In the genomic region with DNA sequence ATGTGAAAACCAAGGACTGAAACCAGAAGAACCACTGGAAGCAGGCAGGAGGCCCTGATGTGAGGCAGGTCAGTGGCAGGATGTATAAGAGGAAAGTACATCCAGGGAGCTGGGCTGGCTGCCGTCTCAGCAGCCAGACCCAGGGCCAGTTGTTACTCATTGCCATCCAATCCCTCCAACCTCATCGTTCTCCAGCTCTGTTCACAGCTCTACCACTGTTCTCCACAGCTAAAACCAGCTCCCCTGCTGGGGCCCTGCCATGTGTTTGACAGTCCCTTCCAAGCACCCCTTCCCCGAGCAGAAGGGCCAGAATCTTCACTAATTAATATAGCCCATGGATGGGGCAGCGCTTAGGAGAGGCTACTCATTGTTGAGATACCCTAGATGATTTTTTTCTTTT, we compare ENCODE assay signal across 18 cellular contexts.
DNase-seq lines count a peak whose midpoint lies in the region; TF ChIP-seq lines count a peak whose summit lies in the region.
"Had no signal": no experiment of that assay in that cellular context is flagged by ENCODE, and none has a peak within 500 bp of the region (broad histone marks: within the 10 kb centered on the region; RNA-seq: fewer than 3 reads in every experiment).

No MANE protein-coding gene starts in this region.

- TF ChIP-seq CTCF in HEK293 (tag by site-specific recombination; IDR thresholded peaks at IDR 0.05) = no peak
- TF ChIP-seq CTCF in neural progenitor cell (IDR thresholded peaks at IDR 0.05) = no peak

- H3K4me2 ChIP-seq in neural progenitor cell = peak overlapping the region; percentile 60

- H3F3A ChIP-seq in neural progenitor cell (ENCODE audit: low read depth) = peaks cover 10% of the 10 kb centered on the region

- peaks cover 12% of the 10 kb centered on the region for H3K4me1 Mint-ChIP-seq in neural progenitor cell
- H3K4me1 Mint-ChIP-seq in activated naive CD4-positive, alpha-beta T cell treated with anti-CD3 and anti-CD28 coated beads for 36 hours (ENCODE audit: low read depth) = no peaks in the 10 kb centered on the region

- no peaks in the 10 kb centered on the region for H3K36me3 ChIP-seq in HEK293 (ENCODE audit: control insufficient read depth in 2 of 2, insufficient read depth in 1 of 2, low read length in 2 of 2)
- H3K36me3 ChIP-seq in esophagus (ENCODE audit: control insufficient read depth in 2 of 2, insufficient read depth in 2 of 2, low read length in 1 of 2) = no peaks in the 10 kb centered on the region
- H3K36me3 ChIP-seq in neural progenitor cell = no peaks in the 10 kb centered on the region

- peaks cover 5% of the 10 kb centered on the region; the same call in 1 of the 2 replicates for H3K4me1 ChIP-seq in HEK293 (ENCODE audit: control insufficient read depth, insufficient read depth, low read length)
- peaks cover 0 to 7% of the 10 kb centered on the region in 2 donors for H3K4me1 ChIP-seq in esophagus (ENCODE audit: control insufficient read depth in 2 of 2, insufficient read depth in 2 of 2, low read length in 1 of 2)
- H3K4me1 ChIP-seq in neural progenitor cell = peaks cover 53% of the 10 kb centered on the region

- H3K9ac ChIP-seq in neural progenitor cell = no peak overlapping the region

- POLR2A ChIA-PET in HEK293 (lab: Yijun Ruan, JAX) = no interaction called here

- no peak overlapping the region for H3K27ac Mint-ChIP-seq in neural progenitor cell
- no peak overlapping the region for H3K27ac Mint-ChIP-seq in activated naive CD4-positive, alpha-beta T cell treated with anti-CD3 and anti-CD28 coated beads for 36 hours

- no peaks in the 10 kb centered on the region for H3K36me3 Mint-ChIP-seq in neural progenitor cell
- H3K36me3 Mint-ChIP-seq in activated naive CD4-positive, alpha-beta T cell treated with anti-CD3 and anti-CD28 coated beads for 36 hours (ENCODE audit: low read depth) = no peaks in the 10 kb centered on the region

- CTCF ChIA-PET in HEK293 (lab: Yijun Ruan, JAX) = interaction anchor here (0.6 kb wide), 1 partner anchor 304 kb away, joined by 4 read pairs; no protein-coding TSS in a partner anchor
- CTCF ChIA-PET in activated naive CD4-positive, alpha-beta T cell treated with anti-CD3 and anti-CD28 coated beads for 36 hours (lab: Charles Lee) = no interaction called here

- 75 to 83% methylated on average over 4 of the region's 4 CpGs for WGBS in esophagus, 2 donors

- H3K9me3 ChIP-seq in HEK293 (ENCODE audit: control insufficient read depth, insufficient read depth, low read depth, low read length) (no peaks in the 10 kb centered on the region), esophagus (ENCODE audit: control insufficient read depth in 2 of 2, insufficient read depth in 1 of 2, low read depth in 1 of 2, low read length in 1 of 2) (no peaks in the 10 kb centered on the region), neural progenitor cell (ENCODE audit: low read depth) (no peaks in the 10 kb centered on the region)

- in situ Hi-C loops in G401 (cut with HindIII; ENCODE audit: low sequenced_read_pairs) = no loop called here

- DNase-seq in NCI-H524 treated with DMSO at 0.1 percent for 48 hours (lab: John Stamatoyannopoulos, UW) (peak; percentile 71), neural progenitor cell (ENCODE audit: low spot score) (peak; percentile 43), occipital lobe (lab: John Stamatoyannopoulos, UW) (no peak), midbrain (lab: John Stamatoyannopoulos, UW) (no peak), G401 (ENCODE audit: low spot score) (no peak)
- no peak for DNase-seq in activated naive CD4-positive, alpha-beta T cell treated with anti-CD3 and anti-CD28 coated beads for 36 hours
- DNase-seq: COR-L47, DMS53, EL, KBM-7, NCI-H1105 treated with DMSO at 0.1 percent for 48 hours, NCI-H187, NCI-H2107, NCI-H2227 treated with DMSO at 0.1 percent for 48 hours, NCI-H510A treated with DMSO at 0.1 percent for 48 hours, SW 1271 had no signal

- peak overlapping the region; percentile 12 for H2AFZ ChIP-seq in neural progenitor cell (replicated peaks)

- H3K27ac ChIP-seq in HEK293 (ENCODE audit: extremely low read depth, low read depth, low read length) (no peak overlapping the region; the same call in 1 of the 2 replicates), esophagus (ENCODE audit: low read depth in 2 of 2, low read length in 1 of 2) (peak overlapping the region; percentile 58 to 78), neural progenitor cell (no peak overlapping the region)

- peak overlapping the region; percentile 50 for H3K4me3 Mint-ChIP-seq in neural progenitor cell
- no peak overlapping the region for H3K4me3 Mint-ChIP-seq in activated naive CD4-positive, alpha-beta T cell treated with anti-CD3 and anti-CD28 coated beads for 36 hours

- no peaks in the 10 kb centered on the region for H4K20me1 ChIP-seq in neural progenitor cell (ENCODE audit: low read depth)

- no peaks in the 10 kb centered on the region for H3K9me3 Mint-ChIP-seq in neural progenitor cell
- H3K9me3 Mint-ChIP-seq in activated naive CD4-positive, alpha-beta T cell treated with anti-CD3 and anti-CD28 coated beads for 36 hours = no peaks in the 10 kb centered on the region

- intact Hi-C loops in activated naive CD4-positive, alpha-beta T cell treated with anti-CD3 and anti-CD28 coated beads for 36 hours (cut with micrococcal nuclease) = no loop called here

- no peaks in the 10 kb centered on the region for H3K27me3 Mint-ChIP-seq in neural progenitor cell (ENCODE audit: insufficient read depth, low read depth)
- peaks cover 2% of the 10 kb centered on the region for H3K27me3 Mint-ChIP-seq in activated naive CD4-positive, alpha-beta T cell treated with anti-CD3 and anti-CD28 coated beads for 36 hours (ENCODE audit: low read depth)

- H3K27me3 ChIP-seq in esophagus (ENCODE audit: control insufficient read depth in 1 of 2, insufficient read depth in 2 of 2, low read length in 2 of 2) (no peaks in the 10 kb centered on the region), neural progenitor cell (no peaks in the 10 kb centered on the region)

- H3K4me3 ChIP-seq in HEK293 (ENCODE audit: low read depth, low read length) (no peak overlapping the region), esophagus (ENCODE audit: low read depth in 1 of 2, low read length in 2 of 2) (no peak overlapping the region), neural progenitor cell (no peak overlapping the region)

- H3K79me2 ChIP-seq in neural progenitor cell (ENCODE audit: low read depth) = no peaks in the 10 kb centered on the region

TF ChIP-seq in HEK293, 187 proteins besides CTCF, POLR2A, EP300 and RAD21 (continues in another document):
- no peak for TF ChIP-seq ZNF366 (tag by site-specific recombination; conservative IDR thresholded peaks at IDR 0.05)
- TF ChIP-seq FEZF1 (tag by site-specific recombination; IDR thresholded peaks at IDR 0.05) = no peak
- no peak for TF ChIP-seq ZNF560 (tag by site-specific recombination; IDR thresholded peaks at IDR 0.05; ENCODE audit: borderline replicate concordance)
- peak; percentile 64 for TF ChIP-seq ZIC2 (tag by site-specific recombination; IDR thresholded peaks at IDR 0.05)
- no peak for TF ChIP-seq ZNF416 (tag by site-specific recombination; IDR thresholded peaks at IDR 0.05)
- TF ChIP-seq OSR2 (tag by site-specific recombination; IDR thresholded peaks at IDR 0.05) = 0 out of 2 replicates have a peak, but pooled peaks have one; percentile 9
- TF ChIP-seq ZBTB1 (tag by site-specific recombination; IDR thresholded peaks at IDR 0.05) = no peak
- TF ChIP-seq ZNF16 (tag by site-specific recombination; IDR thresholded peaks at IDR 0.05; ENCODE audit: low read depth) = no peak
- no peak for TF ChIP-seq KLF9 (tag by site-specific recombination; IDR thresholded peaks at IDR 0.05; ENCODE audit: low read depth)
- TF ChIP-seq ZBTB17 (tag by site-specific recombination; IDR thresholded peaks at IDR 0.05) = peak; percentile 80; the same call in 1 of the 2 replicates
- no peak for TF ChIP-seq ZBTB8A (tag by site-specific recombination; IDR thresholded peaks at IDR 0.05)
- no peak for TF ChIP-seq ZNF391 (tag by site-specific recombination; IDR thresholded peaks at IDR 0.05; ENCODE audit: borderline replicate concordance, low read depth)
- TF ChIP-seq, protein P1, sequence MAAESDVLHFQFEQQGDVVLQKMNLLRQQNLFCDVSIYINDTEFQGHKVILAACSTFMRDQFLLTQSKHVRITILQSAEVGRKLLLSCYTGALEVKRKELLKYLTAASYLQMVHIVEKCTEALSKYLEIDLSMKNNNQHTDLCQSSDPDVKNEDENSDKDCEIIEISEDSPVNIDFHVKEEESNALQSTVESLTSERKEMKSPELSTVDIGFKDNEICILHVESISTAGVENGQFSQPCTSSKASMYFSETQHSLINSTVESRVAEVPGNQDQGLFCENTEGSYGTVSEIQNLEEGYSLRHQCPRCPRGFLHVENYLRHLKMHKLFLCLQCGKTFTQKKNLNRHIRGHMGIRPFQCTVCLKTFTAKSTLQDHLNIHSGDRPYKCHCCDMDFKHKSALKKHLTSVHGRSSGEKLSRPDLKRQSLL (tag by site-specific recombination; IDR thresholded peaks at IDR 0.05) = no peak
- 0 out of 2 replicates have a peak, but pooled peaks have one; percentile 12 for TF ChIP-seq ZNF600 (tag by site-specific recombination; IDR thresholded peaks at IDR 0.05)
- TF ChIP-seq KLF16 (tag by site-specific recombination; IDR thresholded peaks at IDR 0.05) = no peak
- no peak for TF ChIP-seq ZNF776 (tag by site-specific recombination; IDR thresholded peaks at IDR 0.05; ENCODE audit: borderline replicate concordance)
- TF ChIP-seq IKZF3 (tag by site-specific recombination; IDR thresholded peaks at IDR 0.05) = no peak
- TF ChIP-seq, protein P2, sequence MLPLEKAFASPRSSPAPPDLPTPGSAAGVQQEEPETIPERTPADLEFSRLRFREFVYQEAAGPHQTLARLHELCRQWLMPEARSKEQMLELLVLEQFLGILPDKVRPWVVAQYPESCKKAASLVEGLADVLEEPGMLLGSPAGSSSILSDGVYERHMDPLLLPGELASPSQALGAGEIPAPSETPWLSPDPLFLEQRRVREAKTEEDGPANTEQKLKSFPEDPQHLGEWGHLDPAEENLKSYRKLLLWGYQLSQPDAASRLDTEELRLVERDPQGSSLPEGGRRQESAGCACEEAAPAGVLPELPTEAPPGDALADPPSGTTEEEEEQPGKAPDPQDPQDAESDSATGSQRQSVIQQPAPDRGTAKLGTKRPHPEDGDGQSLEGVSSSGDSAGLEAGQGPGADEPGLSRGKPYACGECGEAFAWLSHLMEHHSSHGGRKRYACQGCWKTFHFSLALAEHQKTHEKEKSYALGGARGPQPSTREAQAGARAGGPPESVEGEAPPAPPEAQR (tag by site-specific recombination; IDR thresholded peaks at IDR 0.05) = no peak
- no peak for TF ChIP-seq ZBTB48 (tag by site-specific recombination; IDR thresholded peaks at IDR 0.05)
- TF ChIP-seq ZNF302 (tag by site-specific recombination; IDR thresholded peaks at IDR 0.05; ENCODE audit: low read depth) = no peak
- no peak for TF ChIP-seq ZFP41 (tag by site-specific recombination; IDR thresholded peaks at IDR 0.05; ENCODE audit: borderline replicate concordance)
- TF ChIP-seq ZNF514 (tag by site-specific recombination; IDR thresholded peaks at IDR 0.05) = no peak
- TF ChIP-seq ZBTB21 (tag by site-specific recombination; IDR thresholded peaks at IDR 0.05) = no peak

Comparison
In these comparisons a context has a peak if more than half of its experiments do, and no peak if none do; other contexts are left out.
1. H3K27ac ChIP-seq: peak in esophagus (2 of 2); none in HEK293 (single experiment) and neural progenitor cell (single experiment).
2. DNase-seq: peak in NCI-H524 treated with DMSO at 0.1 percent for 48 hours (single experiment) and neural progenitor cell (single experiment); none in occipital lobe (single experiment), midbrain (single experiment), G401 (single experiment) and activated naive CD4-positive, alpha-beta T cell treated with anti-CD3 and anti-CD28 coated beads for 36 hours (single experiment).